ENCODE assay signal across 9 cellular contexts in the genomic region with DNA sequence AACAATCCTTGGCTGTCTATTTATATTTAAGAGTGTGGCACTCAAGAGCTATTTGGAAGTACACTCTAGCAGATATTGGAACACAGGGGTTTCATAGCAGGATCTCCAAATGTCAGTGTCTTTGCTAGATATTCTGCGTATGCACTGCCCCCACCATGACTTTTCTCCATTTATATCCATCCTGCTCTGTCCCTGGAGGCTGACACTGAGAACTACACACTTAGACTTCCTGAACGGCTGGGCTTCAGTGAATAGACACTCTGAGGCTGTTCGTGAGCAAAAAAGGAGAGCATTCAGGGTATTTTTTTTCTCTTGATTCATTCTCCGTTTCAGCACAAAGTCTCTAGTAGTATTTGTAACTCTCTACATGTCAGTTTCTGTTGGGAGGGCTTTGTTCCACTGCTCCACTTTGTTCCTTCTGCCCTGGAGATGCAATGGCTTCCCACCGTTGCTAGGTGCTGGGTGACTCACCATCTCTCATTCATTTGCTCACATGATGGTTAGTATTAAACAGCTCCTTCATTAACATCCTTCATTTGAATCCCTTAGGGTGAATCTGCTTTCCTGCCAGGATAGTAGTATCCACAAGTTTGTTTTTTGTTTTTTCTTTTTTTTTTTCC.
DNase-seq lines count a peak whose midpoint lies in the region; ATAC-seq, FAIRE-seq and TF ChIP-seq lines count a peak whose summit lies in the region.
"Had no signal": no experiment of that assay in that cellular context is flagged by ENCODE, and none has a peak within 500 bp of the region (broad histone marks: within the 10 kb centered on the region; RNA-seq: fewer than 3 reads in every experiment).

No MANE protein-coding gene starts in this region.

- no peaks in the 10 kb centered on the region for H3K9me2 ChIP-seq in PC-9 (ENCODE audit: insufficient read depth)

- H3K4me3 ChIP-seq in breast epithelium: no peak overlapping the region
- no peak overlapping the region for H3K4me3 ChIP-seq in ectodermal cell (ENCODE audit: insufficient read depth, low read depth, low read length)
- no peak overlapping the region for H3K4me3 ChIP-seq in PC-9

- H3K27ac ChIP-seq in breast epithelium: no peak overlapping the region
- peak overlapping the region; percentile 50 for H3K27ac ChIP-seq in ectodermal cell (ENCODE audit: insufficient read depth, low read depth, low read length, poor library complexity, severe bottlenecking)
- H3K27ac ChIP-seq in PC-9: no peak overlapping the region

- WGBS in ectodermal cell, 2 experiments: 59 to 71% methylated on average over 5 of the region's 5 CpGs

- no peaks in the 10 kb centered on the region for H4K20me1 ChIP-seq in PC-9 (ENCODE audit: insufficient read depth)

- H3K27me3 Mint-ChIP-seq in MCF 10A (ENCODE audit: insufficient read depth, unreplicated experiment): no peaks in the 10 kb centered on the region
- H3K27me3 Mint-ChIP-seq: memory B cell had no signal

- no peaks in the 10 kb centered on the region for H3K79me2 ChIP-seq in PC-9 (ENCODE audit: low read depth)

- TF ChIP-seq CTCF in MCF 10A (IDR thresholded peaks at IDR 0.05; ENCODE audit: unreplicated experiment) (no peak), breast epithelium (IDR thresholded peaks at IDR 0.05) (no peak), PC-9 (conservative IDR thresholded peaks at IDR 0.05) (no peak)

- H3K9me3 ChIP-seq in breast epithelium: no peaks in the 10 kb centered on the region
- H3K9me3 ChIP-seq in ectodermal cell (ENCODE audit: control insufficient read depth, low read length): no peaks in the 10 kb centered on the region
- no peaks in the 10 kb centered on the region for H3K9me3 ChIP-seq in PC-9 (ENCODE audit: insufficient read depth, low read depth)

- TF ChIP-seq POLR2A in breast epithelium (IDR thresholded peaks at IDR 0.05): no peak

- BruUV-seq in MCF 10A (replicated peaks; lab: Mats Ljungman, UMichigan) (no TSS peak), PC-9 (replicated peaks; lab: Mats Ljungman, UMichigan) (no TSS peak)

- no peaks in the 10 kb centered on the region for H3K36me3 Mint-ChIP-seq in MCF 10A (ENCODE audit: insufficient read depth, unreplicated experiment)
- no peaks in the 10 kb centered on the region for H3K36me3 Mint-ChIP-seq in activated naive CD4-positive, alpha-beta T cell treated with anti-CD3 and anti-CD28 coated beads, Interleukin-2, amount 50 U/mL, for 72 hours
- H3K36me3 Mint-ChIP-seq: memory B cell had no signal

- POLR2A ChIA-PET in MCF 10A (lab: Yijun Ruan, JAX): no interaction called here
- POLR2A ChIA-PET in PC-9 (lab: Charles Lee; ENCODE audit: unreplicated experiment): no interaction called here

- H3K4me2 ChIP-seq in PC-9: no peak overlapping the region

- no peak overlapping the region for H2AFZ ChIP-seq in PC-9

- H3K27me3 ChIP-seq in breast epithelium (no peaks in the 10 kb centered on the region), ectodermal cell (ENCODE audit: control insufficient read depth, insufficient read depth, low read length, poor library complexity, severe bottlenecking) (no peaks in the 10 kb centered on the region), PC-9 (ENCODE audit: insufficient read depth, low read depth) (no peaks in the 10 kb centered on the region)

- H3K4me1 ChIP-seq in breast epithelium (no peaks in the 10 kb centered on the region), ectodermal cell (ENCODE audit: control insufficient read depth, insufficient read depth, low read length) (peaks cover 4% of the 10 kb centered on the region), PC-9 (replicated peaks; ENCODE audit: insufficient read depth) (no peaks in the 10 kb centered on the region)

- intact Hi-C loops in MCF 10A (cut with micrococcal nuclease) (no loop called here), breast epithelium (cut with DNase I; ENCODE audit: low total_unique reads) (no loop called here), PC-9 (cut with micrococcal nuclease; ENCODE audit: unreplicated experiment) (no loop called here)

- H3K9me3 Mint-ChIP-seq in MCF 10A (ENCODE audit: unreplicated experiment): no peaks in the 10 kb centered on the region
- no peaks in the 10 kb centered on the region for H3K9me3 Mint-ChIP-seq in activated naive CD4-positive, alpha-beta T cell treated with anti-CD3 and anti-CD28 coated beads, Interleukin-2, amount 50 U/mL, for 72 hours
- H3K9me3 Mint-ChIP-seq: memory B cell had no signal

- no peaks in the 10 kb centered on the region for H3F3A ChIP-seq in PC-9 (ENCODE audit: insufficient read depth, low read depth)

- no peaks in the 10 kb centered on the region for H3K4me1 Mint-ChIP-seq in MCF 10A (ENCODE audit: insufficient read depth, unreplicated experiment)
- H3K4me1 Mint-ChIP-seq: memory B cell had no signal

- no peak for FAIRE-seq in urothelium cell line (lab: Jason Lieb, UNC)

- CTCF ChIA-PET in MCF 10A (lab: Yijun Ruan, JAX): interaction anchor here (0.5 to 2.0 kb wide), 3 partner anchors 12 to 147 kb away, joined by 3 to 12 read pairs (median 4); no protein-coding TSS in a partner anchor
- CTCF ChIA-PET in PC-9 (lab: Charles Lee): no interaction called here

- ATAC-seq in GM21526 (IDR thresholded peaks at IDR 0.05; ENCODE audit: low FRiP score, unreplicated experiment): no peak
- ATAC-seq in activated naive CD4-positive, alpha-beta T cell treated with anti-CD3 and anti-CD28 coated beads, Interleukin-2, amount 50 U/mL, for 72 hours: no peak

- no peak overlapping the region for H3K27ac Mint-ChIP-seq in MCF 10A (ENCODE audit: low read depth, unreplicated experiment)
- H3K27ac Mint-ChIP-seq in activated naive CD4-positive, alpha-beta T cell treated with anti-CD3 and anti-CD28 coated beads, Interleukin-2, amount 50 U/mL, for 72 hours: no peak overlapping the region
- H3K27ac Mint-ChIP-seq: memory B cell had no signal

- H3K4me3 Mint-ChIP-seq in MCF 10A (ENCODE audit: unreplicated experiment): no peak overlapping the region
- H3K4me3 Mint-ChIP-seq: memory B cell had no signal

- DNase-seq in MCF 10A (ENCODE audit: unreplicated experiment): peak; percentile 27
- DNase-seq in breast epithelium (ENCODE audit: low spot score in 2 of 2): no peak
- DNase-seq in NCI-H146 treated with DMSO at 0.1 percent for 48 hours (lab: John Stamatoyannopoulos, UW; ENCODE audit: unreplicated experiment): peak; percentile 65
- DNase-seq in urothelium cell line (ENCODE audit: low spot score): peak; percentile 12
- DNase-seq in activated naive CD4-positive, alpha-beta T cell treated with anti-CD3 and anti-CD28 coated beads, Interleukin-2, amount 50 U/mL, for 72 hours (ENCODE audit: low spot score in 2 of 2): no peak
- DNase-seq in PC-9: no peak

- no peaks in the 10 kb centered on the region for H3K36me3 ChIP-seq in breast epithelium
- H3K36me3 ChIP-seq in ectodermal cell (ENCODE audit: control insufficient read depth, insufficient read depth, low read length): no peaks in the 10 kb centered on the region
- no peaks in the 10 kb centered on the region for H3K36me3 ChIP-seq in PC-9 (ENCODE audit: low read depth)

Comparison
In these comparisons a context has a peak if more than half of its experiments do, and no peak if none do; other contexts are left out.
1. DNase-seq: peak in MCF 10A (single experiment), NCI-H146 treated with DMSO at 0.1 percent for 48 hours (single experiment) and urothelium cell line (single experiment); none in breast epithelium (0 of 2), activated naive CD4-positive, alpha-beta T cell treated with anti-CD3 and anti-CD28 coated beads, Interleukin-2, amount 50 U/mL, for 72 hours (0 of 2) and PC-9 (0 of 2).